18 cellular contexts compared by ENCODE assay signal in genomic region chr1:78275456-78275855, GRCh38.
A peak's percentile ranks its signal among the peaks of the same experiment; 100 is the strongest.
DNase-seq lines count a peak whose midpoint lies in the region; ATAC-seq, FAIRE-seq and TF ChIP-seq lines count a peak whose summit lies in the region.
"Had no signal": no experiment of that assay in that cellular context is flagged by ENCODE, and none has a peak within 500 bp of the region (broad histone marks: within the 10 kb centered on the region; RNA-seq: fewer than 3 reads in every experiment).

No MANE protein-coding gene starts in this region.

- peaks cover 5% of the 10 kb centered on the region for H3K36me3 Mint-ChIP-seq in HFFc6 (ENCODE audit: low read depth)
- no peaks in the 10 kb centered on the region for H3K36me3 Mint-ChIP-seq in astrocyte (ENCODE audit: low read depth, unreplicated experiment)
- H3K36me3 Mint-ChIP-seq: CD4-positive, alpha-beta memory T cell had no signal

- H3K4me2 ChIP-seq in astrocyte (ENCODE audit: low read length), result peak overlapping the region; percentile 52
- no peak overlapping the region for H3K4me2 ChIP-seq in skeletal muscle satellite cell (ENCODE audit: low read length)

- DNase-seq in HFFc6, result no peak
- peak; percentile 79 for DNase-seq in astrocyte (ENCODE audit: low read depth)
- peak; percentile 61 for DNase-seq in glomerular visceral epithelial cell (ENCODE audit: extremely low spot score)
- DNase-seq in Right ventricle myocardium inferior (ENCODE audit: missing footprints), result no peak
- no peak for DNase-seq in adrenal gland
- DNase-seq in NCI-H526 treated with DMSO at 0.1 percent for 48 hours (lab: John Stamatoyannopoulos, UW), result no peak
- DNase-seq: Calu3; CD4-positive, alpha-beta memory T cell; GOT3; NCI-H1436; NCI-H2029; NCI-H2171; Right ventricle myocardium superior had no signal

- peak overlapping the region; percentile 52 for H3K27ac ChIP-seq in astrocyte (ENCODE audit: low read depth, low read length)
- no peak overlapping the region for H3K27ac ChIP-seq in adrenal gland
- H3K27ac ChIP-seq: SK-N-MC had no signal

- H3K4me3 ChIP-seq in astrocyte (ENCODE audit: insufficient read depth, low read depth, low read length), result no peak overlapping the region
- H3K4me3 ChIP-seq in skeletal muscle satellite cell (ENCODE audit: low read length), result no peak overlapping the region
- no peak overlapping the region for H3K4me3 ChIP-seq in adrenal gland
- H3K4me3 ChIP-seq: GM12878, K562, SK-N-MC had no signal

- peak overlapping the region; percentile 25; the same call in 1 of the 2 replicates for H3K4me3 Mint-ChIP-seq in HFFc6
- H3K4me3 Mint-ChIP-seq in astrocyte (ENCODE audit: unreplicated experiment), result no peak overlapping the region
- H3K4me3 Mint-ChIP-seq: CD4-positive, alpha-beta memory T cell had no signal

- H4K20me1 ChIP-seq in astrocyte (ENCODE audit: insufficient read depth, low read length), result no peaks in the 10 kb centered on the region

- H3K9me3 Mint-ChIP-seq in HFFc6, result no peaks in the 10 kb centered on the region
- H3K9me3 Mint-ChIP-seq in astrocyte (ENCODE audit: unreplicated experiment), result no peaks in the 10 kb centered on the region

- intact Hi-C loops in Right ventricle myocardium inferior (cut with DNase I) (no loop called here), adrenal gland (cut with DNase I) (no loop called here)

- H3K27me3 ChIP-seq in astrocyte (ENCODE audit: insufficient read depth, low read length) (no peaks in the 10 kb centered on the region), skeletal muscle satellite cell (ENCODE audit: control insufficient read depth, insufficient read depth, low read length) (no peaks in the 10 kb centered on the region), adrenal gland (no peaks in the 10 kb centered on the region)

- TF ChIP-seq CTCF in HFFc6 (IDR thresholded peaks at IDR 0.05) (no peak), astrocyte (IDR thresholded peaks at IDR 0.05; ENCODE audit: insufficient read depth, low read depth, low read length) (no peak), adrenal gland (IDR thresholded peaks at IDR 0.05) (no peak)

- H3K27me3 Mint-ChIP-seq in HFFc6 (ENCODE audit: insufficient read depth), result no peaks in the 10 kb centered on the region; the same call in 1 of the 2 replicates
- peaks cover 5% of the 10 kb centered on the region for H3K27me3 Mint-ChIP-seq in astrocyte (ENCODE audit: low read depth, unreplicated experiment)

- H2AFZ ChIP-seq in astrocyte (ENCODE audit: low read depth, low read length), result no peak overlapping the region

- peaks cover 85% of the 10 kb centered on the region for H3K4me1 Mint-ChIP-seq in HFFc6 (ENCODE audit: low read depth)
- H3K4me1 Mint-ChIP-seq in astrocyte (ENCODE audit: low read depth, unreplicated experiment), result peaks cover 43% of the 10 kb centered on the region
- H3K4me1 Mint-ChIP-seq: CD4-positive, alpha-beta memory T cell had no signal

- no peaks in the 10 kb centered on the region for H3K79me2 ChIP-seq in astrocyte (ENCODE audit: insufficient read depth, low read length)

- H3K9ac ChIP-seq in astrocyte (ENCODE audit: low read length) (no peak overlapping the region), skeletal muscle satellite cell (ENCODE audit: low read depth, low read length) (peak overlapping the region; percentile 14)

- H3K4me1 ChIP-seq in astrocyte (ENCODE audit: insufficient read depth, low read length) (peaks cover 39% of the 10 kb centered on the region), skeletal muscle satellite cell (ENCODE audit: control insufficient read depth, insufficient read depth, low read length) (peaks cover 61% of the 10 kb centered on the region), adrenal gland (replicated peaks in 1 of 2) (no peaks in the 10 kb centered on the region)

- H3K36me3 ChIP-seq in astrocyte (ENCODE audit: insufficient read depth, low read length) (no peaks in the 10 kb centered on the region), skeletal muscle satellite cell (ENCODE audit: insufficient read depth, low read length) (no peaks in the 10 kb centered on the region), adrenal gland (replicated peaks in 1 of 2) (no peaks in the 10 kb centered on the region)

- WGBS in adrenal gland, 4 donors, result 46 to 66% (median 58%) methylated on average over 2 of the region's 2 CpGs

- H3K9me3 ChIP-seq in astrocyte (ENCODE audit: insufficient read depth, low read depth, low read length) (no peaks in the 10 kb centered on the region), skeletal muscle satellite cell (replicated peaks; ENCODE audit: low read length) (no peaks in the 10 kb centered on the region), adrenal gland (replicated peaks in 1 of 3) (no peaks in the 10 kb centered on the region)

- peak; percentile 78 for FAIRE-seq in astrocyte (lab: Jason Lieb, UNC)
- FAIRE-seq: GM12878, GM18507, K562 had no signal

- peak overlapping the region; percentile 45 for H3K27ac Mint-ChIP-seq in HFFc6
- peak overlapping the region; percentile 85 for H3K27ac Mint-ChIP-seq in astrocyte (ENCODE audit: unreplicated experiment)
- H3K27ac Mint-ChIP-seq: CD4-positive, alpha-beta memory T cell had no signal

- TF ChIP-seq POLR2A in adrenal gland (IDR thresholded peaks at IDR 0.05), result no peak

- ATAC-seq in Right ventricle myocardium inferior, result no peak
- ATAC-seq: GM12878, K562 had no signal

Comparison
In these comparisons a context has a peak if more than half of its experiments do, and no peak if none do; other contexts are left out.
1. DNase-seq: peak in astrocyte (single experiment) and glomerular visceral epithelial cell (single experiment); none in HFFc6 (single experiment), Right ventricle myocardium inferior (single experiment), adrenal gland (0 of 7) and NCI-H526 treated with DMSO at 0.1 percent for 48 hours (single experiment).